14 cellular contexts compared by ENCODE assay signal in the genomic region with DNA sequence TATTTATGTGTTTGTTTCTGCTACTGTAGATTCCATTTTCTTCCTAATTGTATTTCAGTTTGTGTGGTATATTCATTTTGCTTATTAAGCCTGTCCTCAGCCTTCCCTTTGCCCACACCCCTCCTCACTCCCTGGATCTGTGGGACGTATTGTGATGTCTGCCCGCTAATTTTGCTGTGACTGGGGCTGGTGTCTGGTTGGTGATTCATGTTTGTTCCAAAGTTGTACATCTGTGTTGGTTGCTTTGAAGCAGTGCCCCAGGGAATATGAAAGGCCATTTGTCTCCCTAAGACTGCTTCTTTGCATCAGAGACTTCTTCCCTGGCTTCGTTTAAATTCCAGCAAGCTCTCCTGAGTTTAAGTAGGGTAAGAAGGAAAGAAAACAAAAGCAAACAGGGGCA.
DNase-seq lines count a peak whose midpoint lies in the region; ATAC-seq lines count a peak whose summit lies in the region.
"Had no signal": no experiment of that assay in that cellular context is flagged by ENCODE, and none has a peak within 500 bp of the region (broad histone marks: within the 10 kb centered on the region; RNA-seq: fewer than 3 reads in every experiment).

No MANE protein-coding gene starts in this region.

- H3K4me1 Mint-ChIP-seq in activated T-cell treated with anti-CD3 and anti-CD28 coated beads, Interleukin-2, amount 50 U/mL, for 72 hours (ENCODE audit: low read depth), result no peaks in the 10 kb centered on the region

- H3K9me2 ChIP-seq in GM23248 (ENCODE audit: insufficient read depth), result no peaks in the 10 kb centered on the region

- H3K4me3 ChIP-seq in GM23248, result no peak overlapping the region
- H3K4me3 ChIP-seq: skin epidermis had no signal

- H3K27ac Mint-ChIP-seq in activated T-cell treated with anti-CD3 and anti-CD28 coated beads, Interleukin-2, amount 50 U/mL, for 72 hours, result no peak overlapping the region
- H3K27ac Mint-ChIP-seq: activated naive CD4-positive, alpha-beta T cell treated with anti-CD3 and anti-CD28 coated beads for 36 hours; stimulated activated naive CD8-positive, alpha-beta T cell treated with anti-CD3 and anti-CD28 coated beads, Interleukin-15, amount 100 ng/mL, for 72 hours had no signal

- no peak overlapping the region; the same call in 1 of the 2 replicates for H3K9ac ChIP-seq in GM23248

- in situ Hi-C loops in GM23248 (cut with MboI), result loop anchor here (5.0 to 10.0 kb wide), 2 partner anchors 292 to 530 kb away; no protein-coding TSS in a partner anchor

- H3K27me3 ChIP-seq in GM23248 (replicated peaks; ENCODE audit: insufficient read depth), result no peaks in the 10 kb centered on the region

- no peak overlapping the region for H3K4me3 Mint-ChIP-seq in activated T-cell treated with anti-CD3 and anti-CD28 coated beads, Interleukin-2, amount 50 U/mL, for 72 hours
- H3K4me3 Mint-ChIP-seq: activated naive CD4-positive, alpha-beta T cell treated with anti-CD3 and anti-CD28 coated beads for 36 hours; stimulated activated naive CD8-positive, alpha-beta T cell treated with anti-CD3 and anti-CD28 coated beads, Interleukin-15, amount 100 ng/mL, for 72 hours had no signal

- no peaks in the 10 kb centered on the region for H3K9me3 Mint-ChIP-seq in activated T-cell treated with anti-CD3 and anti-CD28 coated beads, Interleukin-2, amount 50 U/mL, for 72 hours
- H3K9me3 Mint-ChIP-seq: activated naive CD4-positive, alpha-beta T cell treated with anti-CD3 and anti-CD28 coated beads for 36 hours; stimulated activated naive CD8-positive, alpha-beta T cell treated with anti-CD3 and anti-CD28 coated beads, Interleukin-15, amount 100 ng/mL, for 72 hours had no signal

- no peaks in the 10 kb centered on the region for H4K20me1 ChIP-seq in GM23248 (ENCODE audit: insufficient read depth)

- H3K27me3 Mint-ChIP-seq in activated T-cell treated with anti-CD3 and anti-CD28 coated beads, Interleukin-2, amount 50 U/mL, for 72 hours (ENCODE audit: low read depth), result peaks cover 6% of the 10 kb centered on the region
- H3K27me3 Mint-ChIP-seq: stimulated activated naive CD8-positive, alpha-beta T cell treated with anti-CD3 and anti-CD28 coated beads, Interleukin-15, amount 100 ng/mL, for 72 hours had no signal

- no peaks in the 10 kb centered on the region for H3K36me3 ChIP-seq in GM23248 (ENCODE audit: low read depth)
- H3K36me3 ChIP-seq: WERI-Rb-1 had no signal

- DNase-seq in GM23248, result peak; percentile 58
- DNase-seq in SW480 (ENCODE audit: low spot score), result peak; percentile 38
- peak; percentile 41 to 92 (median 80) for DNase-seq in head of caudate nucleus
- peak; percentile 94 for DNase-seq in putamen (ENCODE audit: low spot score)
- no peak for DNase-seq in iPS-NIHi7 (ENCODE audit: extremely low spot score)
- DNase-seq in activated T-cell treated with anti-CD3 and anti-CD28 coated beads, Interleukin-2, amount 50 U/mL, for 72 hours, result no peak
- DNase-seq: central memory CD4-positive, alpha-beta T cell; left ventricle myocardium superior; WERI-Rb-1 had no signal

- no peak overlapping the region; the same call in 1 of the 2 replicates for H3K27ac ChIP-seq in GM23248
- H3K27ac ChIP-seq: WERI-Rb-1 had no signal

- no peak for ATAC-seq in activated T-cell treated with anti-CD3 and anti-CD28 coated beads, Interleukin-2, amount 50 U/mL, for 72 hours (replicated peaks in 1 of 2)
- no peak for ATAC-seq in GM21576 (IDR thresholded peaks at IDR 0.05; ENCODE audit: unreplicated experiment)
- ATAC-seq in GM21619 (IDR thresholded peaks at IDR 0.05; ENCODE audit: unreplicated experiment), result no peak
- ATAC-seq: left ventricle myocardium superior had no signal

- no peaks in the 10 kb centered on the region for H3K9me3 ChIP-seq in GM23248 (ENCODE audit: low read depth)

- WGBS in GM23248 (ENCODE audit: low coverage in 1 of 2, low lambda C conversion rate in 2 of 2, missing lambda C conversion rate in 2 of 2), 2 experiments, result 27 to 28% methylated on average over 3 of the region's 3 CpGs

- H3K4me2 ChIP-seq in GM23248 (ENCODE audit: unreplicated experiment), result peak overlapping the region; percentile 62

- H3K4me1 ChIP-seq in GM23248 (ENCODE audit: insufficient read depth), result peaks cover 42% of the 10 kb centered on the region

- H3F3A ChIP-seq in GM23248 (ENCODE audit: insufficient read depth), result peaks cover 13% of the 10 kb centered on the region

- H2AFZ ChIP-seq in GM23248, result peak overlapping the region; percentile 23; the same call in 1 of the 2 replicates

- no peaks in the 10 kb centered on the region for H3K36me3 Mint-ChIP-seq in activated T-cell treated with anti-CD3 and anti-CD28 coated beads, Interleukin-2, amount 50 U/mL, for 72 hours (ENCODE audit: insufficient read depth in 2 of 2)

- intact Hi-C loops in head of caudate nucleus (cut with DNase I), result loop anchor here (2.0 to 10.0 kb wide), 3 partner anchors 72 to 286 kb away; no protein-coding TSS in a partner anchor

- no peaks in the 10 kb centered on the region for H3K79me2 ChIP-seq in GM23248 (ENCODE audit: insufficient read depth)

Comparison
In these comparisons a context has a peak if more than half of its experiments do, and no peak if none do; other contexts are left out.
1. DNase-seq: peak in GM23248 (single experiment), SW480 (single experiment), head of caudate nucleus (42 of 42) and putamen (single experiment); none in iPS-NIHi7 (single experiment) and activated T-cell treated with anti-CD3 and anti-CD28 coated beads, Interleukin-2, amount 50 U/mL, for 72 hours (0 of 2).